Comparison of ENCODE assay signal across 1 cellular context in the genomic region with DNA sequence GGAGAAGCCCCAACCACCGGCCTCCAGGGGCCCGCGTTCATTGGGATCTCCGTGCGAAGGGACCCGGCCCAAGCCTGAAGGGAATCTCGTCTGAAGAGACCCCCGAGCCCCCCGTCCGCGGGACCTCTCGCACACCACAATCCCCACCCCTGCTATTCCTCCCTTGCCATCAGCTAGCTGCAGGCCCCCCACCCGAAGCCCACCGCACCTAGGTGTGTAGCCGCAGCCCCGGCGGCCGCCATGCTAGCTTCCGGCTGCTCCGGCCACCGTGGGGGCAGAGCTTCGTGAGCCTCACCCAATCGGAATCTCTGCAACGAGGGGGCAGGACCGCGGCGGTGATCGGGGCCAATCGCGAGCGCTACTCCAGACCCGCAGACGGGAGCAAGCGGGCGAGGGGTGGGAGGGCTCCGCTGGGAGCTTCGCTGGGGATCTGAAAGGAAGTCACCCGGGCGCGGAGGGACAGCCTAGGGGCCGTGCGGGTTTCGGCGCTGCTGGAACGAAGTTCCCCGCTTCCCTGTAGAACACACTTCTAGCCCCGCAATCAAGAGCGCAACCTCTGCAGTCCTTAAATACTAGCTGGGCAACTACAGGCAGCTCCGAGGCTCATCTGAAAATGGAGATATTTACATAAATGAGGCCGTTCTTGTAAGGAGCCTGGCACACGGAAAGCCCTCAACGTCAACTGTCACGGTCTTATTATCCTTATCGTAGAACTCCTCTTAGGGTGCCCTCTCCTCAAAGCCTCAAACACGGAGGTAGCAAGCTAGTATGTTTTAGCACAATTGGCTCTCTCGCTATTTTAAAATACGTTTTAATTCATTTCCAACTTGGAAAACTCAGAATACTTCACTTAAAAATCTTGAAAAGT.
TF ChIP-seq lines count a peak whose summit lies in the region.

TSS of gene PIGS (minus strand) at position 270 of the 868 bp plus-strand sequence. CDS start at position 242, 28 bp downstream.

TF ChIP-seq in K562, 482 proteins besides CTCF, POLR2A, EP300 and RAD21 (continued from another document and continues in another):
- TF ChIP-seq, protein P1, sequence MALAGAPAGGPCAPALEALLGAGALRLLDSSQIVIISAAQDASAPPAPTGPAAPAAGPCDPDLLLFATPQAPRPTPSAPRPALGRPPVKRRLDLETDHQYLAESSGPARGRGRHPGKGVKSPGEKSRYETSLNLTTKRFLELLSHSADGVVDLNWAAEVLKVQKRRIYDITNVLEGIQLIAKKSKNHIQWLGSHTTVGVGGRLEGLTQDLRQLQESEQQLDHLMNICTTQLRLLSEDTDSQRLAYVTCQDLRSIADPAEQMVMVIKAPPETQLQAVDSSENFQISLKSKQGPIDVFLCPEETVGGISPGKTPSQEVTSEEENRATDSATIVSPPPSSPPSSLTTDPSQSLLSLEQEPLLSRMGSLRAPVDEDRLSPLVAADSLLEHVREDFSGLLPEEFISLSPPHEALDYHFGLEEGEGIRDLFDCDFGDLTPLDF (CRISPR knock-in tag; IDR thresholded peaks at IDR 0.05) = no peak
- TF ChIP-seq KLF13 (tag; IDR thresholded peaks at IDR 0.05; ENCODE audit: borderline replicate concordance, low read depth) (no peak), POLR2AphosphoS2 (IDR thresholded peaks at IDR 0.05; ENCODE audit: low read length) (no peak), TAF15 (IDR thresholded peaks at IDR 0.05; ENCODE audit: low read depth, low read length) (no peak), RBM14 (IDR thresholded peaks at IDR 0.05; ENCODE audit: borderline replicate concordance, insufficient read depth, low read depth, low read length) (no peak), MAFG (tag; conservative IDR thresholded peaks at IDR 0.05) (no peak), ZNF197 (CRISPR knock-in tag; IDR thresholded peaks at IDR 0.05; ENCODE audit: low read depth) (no peak), ZBTB5 (IDR thresholded peaks at IDR 0.05) (no peak), CREBBP (IDR thresholded peaks at IDR 0.05; ENCODE audit: low read depth, low read length) (no peak), TARDBP (IDR thresholded peaks at IDR 0.05) (no peak), ZNF699 (CRISPR knock-in tag; IDR thresholded peaks at IDR 0.05; ENCODE audit: insufficient replicate concordance) (no peak), NR1H2 (CRISPR knock-in tag; IDR thresholded peaks at IDR 0.05) (no peak), TCF7 (IDR thresholded peaks at IDR 0.05; ENCODE audit: borderline replicate concordance) (0 out of 2 replicates have a peak, but pooled peaks have one; percentile 41), ZNF239 (CRISPR knock-in tag; IDR thresholded peaks at IDR 0.05) (no peak), BRD4 (IDR thresholded peaks at IDR 0.05) (no peak), ZNF384 (IDR thresholded peaks at IDR 0.05; ENCODE audit: low read depth, low read length) (no peak; the same call in 1 of the 2 replicates), NFRKB (IDR thresholded peaks at IDR 0.05; ENCODE audit: low read depth) (peak; percentile 63; the same call in 1 of the 2 replicates), NONO (IDR thresholded peaks at IDR 0.05; ENCODE audit: low read depth in 2 of 2, low read length in 1 of 2) (no peak), ZBTB34 (CRISPR knock-in tag; IDR thresholded peaks at IDR 0.05) (no peak), BHLHE40 (IDR thresholded peaks at IDR 0.05; ENCODE audit: low read length) (no peak), ZBED1 (IDR thresholded peaks at IDR 0.05) (no peak; the same call in 1 of the 2 replicates), JUNB (CRISPR knock-in tag; conservative IDR thresholded peaks at IDR 0.05) (no peak), CCAR2 (IDR thresholded peaks at IDR 0.05; ENCODE audit: low read depth, low read length) (no peak), ARID3B (CRISPR knock-in tag; IDR thresholded peaks at IDR 0.05; ENCODE audit: borderline replicate concordance) (no peak), ETV6 (IDR thresholded peaks at IDR 0.05; ENCODE audit: borderline replicate concordance in 1 of 2, low read depth in 2 of 2, low read length in 1 of 2) (no peak), ETV6 (CRISPR knock-in tag; IDR thresholded peaks at IDR 0.05; ENCODE audit: borderline replicate concordance) (no peak), ARNT (IDR thresholded peaks at IDR 0.05) (peak in 1 of 2 experiments; percentile 29; a peak in 1 of 4 replicates), WHSC1 (IDR thresholded peaks at IDR 0.05; ENCODE audit: low read length) (no peak), TAF7 (tag; IDR thresholded peaks at IDR 0.05) (peak; percentile 52), NCOA2 (IDR thresholded peaks at IDR 0.05; ENCODE audit: partially characterized antibody in 2 of 2) (no peak), MXI1 (IDR thresholded peaks at IDR 0.05; ENCODE audit: low read depth, low read length) (no peak), AFF1 (IDR thresholded peaks at IDR 0.05; ENCODE audit: low read depth in 1 of 2, partially characterized antibody in 2 of 2) (no peak), TFE3 (CRISPR knock-in tag; IDR thresholded peaks at IDR 0.05) (no peak), RFX7 (CRISPR knock-in tag; IDR thresholded peaks at IDR 0.05) (no peak)
- TF ChIP-seq, protein P2, sequence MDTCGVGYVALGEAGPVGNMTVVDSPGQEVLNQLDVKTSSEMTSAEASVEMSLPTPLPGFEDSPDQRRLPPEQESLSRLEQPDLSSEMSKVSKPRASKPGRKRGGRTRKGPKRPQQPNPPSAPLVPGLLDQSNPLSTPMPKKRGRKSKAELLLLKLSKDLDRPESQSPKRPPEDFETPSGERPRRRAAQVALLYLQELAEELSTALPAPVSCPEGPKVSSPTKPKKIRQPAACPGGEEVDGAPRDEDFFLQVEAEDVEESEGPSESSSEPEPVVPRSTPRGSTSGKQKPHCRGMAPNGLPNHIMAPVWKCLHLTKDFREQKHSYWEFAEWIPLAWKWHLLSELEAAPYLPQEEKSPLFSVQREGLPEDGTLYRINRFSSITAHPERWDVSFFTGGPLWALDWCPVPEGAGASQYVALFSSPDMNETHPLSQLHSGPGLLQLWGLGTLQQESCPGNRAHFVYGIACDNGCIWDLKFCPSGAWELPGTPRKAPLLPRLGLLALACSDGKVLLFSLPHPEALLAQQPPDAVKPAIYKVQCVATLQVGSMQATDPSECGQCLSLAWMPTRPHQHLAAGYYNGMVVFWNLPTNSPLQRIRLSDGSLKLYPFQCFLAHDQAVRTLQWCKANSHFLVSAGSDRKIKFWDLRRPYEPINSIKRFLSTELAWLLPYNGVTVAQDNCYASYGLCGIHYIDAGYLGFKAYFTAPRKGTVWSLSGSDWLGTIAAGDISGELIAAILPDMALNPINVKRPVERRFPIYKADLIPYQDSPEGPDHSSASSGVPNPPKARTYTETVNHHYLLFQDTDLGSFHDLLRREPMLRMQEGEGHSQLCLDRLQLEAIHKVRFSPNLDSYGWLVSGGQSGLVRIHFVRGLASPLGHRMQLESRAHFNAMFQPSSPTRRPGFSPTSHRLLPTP (IDR thresholded peaks at IDR 0.05; ENCODE audit: borderline replicate concordance, extremely low read depth, insufficient read length) = no peak
- TF ChIP-seq, protein P3, sequence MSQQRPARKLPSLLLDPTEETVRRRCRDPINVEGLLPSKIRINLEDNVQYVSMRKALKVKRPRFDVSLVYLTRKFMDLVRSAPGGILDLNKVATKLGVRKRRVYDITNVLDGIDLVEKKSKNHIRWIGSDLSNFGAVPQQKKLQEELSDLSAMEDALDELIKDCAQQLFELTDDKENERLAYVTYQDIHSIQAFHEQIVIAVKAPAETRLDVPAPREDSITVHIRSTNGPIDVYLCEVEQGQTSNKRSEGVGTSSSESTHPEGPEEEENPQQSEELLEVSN (IDR thresholded peaks at IDR 0.05; ENCODE audit: borderline replicate concordance in 1 of 2, extremely low read depth in 1 of 2, insufficient read depth in 1 of 2, insufficient read length in 1 of 2, low read depth in 1 of 2, low read length in 1 of 2, poor library complexity in 1 of 2, severe bottlenecking in 1 of 2) = peak in 1 of 2 experiments; percentile 45
- TF ChIP-seq, protein P4, sequence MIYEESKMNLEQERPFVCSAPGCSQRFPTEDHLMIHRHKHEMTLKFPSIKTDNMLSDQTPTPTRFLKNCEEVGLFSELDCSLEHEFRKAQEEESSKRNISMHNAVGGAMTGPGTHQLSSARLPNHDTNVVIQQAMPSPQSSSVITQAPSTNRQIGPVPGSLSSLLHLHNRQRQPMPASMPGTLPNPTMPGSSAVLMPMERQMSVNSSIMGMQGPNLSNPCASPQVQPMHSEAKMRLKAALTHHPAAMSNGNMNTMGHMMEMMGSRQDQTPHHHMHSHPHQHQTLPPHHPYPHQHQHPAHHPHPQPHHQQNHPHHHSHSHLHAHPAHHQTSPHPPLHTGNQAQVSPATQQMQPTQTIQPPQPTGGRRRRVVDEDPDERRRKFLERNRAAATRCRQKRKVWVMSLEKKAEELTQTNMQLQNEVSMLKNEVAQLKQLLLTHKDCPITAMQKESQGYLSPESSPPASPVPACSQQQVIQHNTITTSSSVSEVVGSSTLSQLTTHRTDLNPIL (CRISPR knock-in tag; IDR thresholded peaks at IDR 0.05) = no peak
